Comparison of ENCODE assay signal across 8 cellular contexts in the genomic region with DNA sequence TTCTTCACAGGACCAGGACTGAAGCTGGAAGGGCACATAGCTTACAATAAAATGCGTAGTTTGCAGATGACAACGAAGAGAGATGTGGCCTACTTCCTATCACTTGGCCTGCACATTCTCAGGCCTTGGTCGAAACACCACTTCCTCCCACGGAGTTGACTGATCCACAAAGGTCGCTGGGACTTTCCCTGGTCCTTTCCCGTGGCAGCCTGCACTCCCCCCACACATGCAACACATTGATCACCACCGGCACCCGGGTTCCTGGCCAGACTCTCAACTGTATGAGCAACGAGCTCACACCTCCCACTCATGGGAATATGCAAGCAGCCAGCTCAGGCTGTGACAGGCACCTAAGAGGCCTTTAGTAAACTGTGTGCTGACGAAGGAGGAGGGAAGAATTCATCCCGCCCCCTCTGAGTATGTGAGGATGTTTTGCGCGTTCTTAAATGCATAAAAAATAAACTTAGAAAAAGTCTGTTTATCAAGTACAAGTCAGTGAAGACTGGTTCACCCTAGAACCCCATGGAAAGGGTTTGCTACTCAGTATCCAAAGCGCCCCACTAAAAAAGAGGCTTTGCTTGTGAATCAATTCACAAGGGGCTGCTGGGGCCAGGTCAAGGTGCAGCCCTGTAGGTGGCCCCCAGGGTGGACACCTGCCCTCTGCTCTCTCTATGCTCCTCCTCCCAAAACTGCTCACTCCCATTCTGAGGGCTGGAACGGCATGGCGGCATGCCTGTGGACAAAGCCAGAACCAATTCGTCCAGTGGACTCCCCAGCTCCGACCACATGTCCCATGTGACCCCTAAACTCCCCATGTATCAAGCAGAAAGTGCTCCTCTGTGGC.
A peak's percentile ranks its signal among the peaks of the same experiment; 100 is the strongest.
DNase-seq lines count a peak whose midpoint lies in the region; ATAC-seq lines count a peak whose summit lies in the region.

No MANE protein-coding gene starts in this region.

- peak; percentile 72 for DNase-seq in activated CD4-positive, alpha-beta memory T cell treated with anti-CD3 and anti-CD28 coated beads, Interleukin-2, amount 10 ng/mL, durations not matched to agents 7 days and 5 days
- DNase-seq in germinal center (ENCODE audit: low spot score) (peak; percentile 26), SIG-M5 (lab: John Stamatoyannopoulos, UW) (no peak), NCI-H524 (lab: John Stamatoyannopoulos, UW) (no peak), NCI-H748 treated with DMSO at 0.1 percent for 48 hours (lab: John Stamatoyannopoulos, UW) (no peak)
- peak; percentile 73 for DNase-seq in stimulated activated CD8-positive, alpha-beta memory T cell treated with anti-CD3 and anti-CD28 coated beads, Interleukin-7, amount 100 ng/mL, for 24 hours (ENCODE audit: low read depth)

- ATAC-seq in GM18909 (IDR thresholded peaks at IDR 0.05; ENCODE audit: poor library complexity, unreplicated experiment), result peak; percentile 95
- peak; percentile 97 for ATAC-seq in HG03095 (IDR thresholded peaks at IDR 0.05; ENCODE audit: unreplicated experiment)

- POLR2A ChIA-PET in activated CD4-positive, alpha-beta memory T cell treated with anti-CD3 and anti-CD28 coated beads, Interleukin-2, amount 10 ng/mL, durations not matched to agents 7 days and 5 days (lab: Charles Lee), result interaction anchor here (0.8 to 1.8 kb wide), 4 partner anchors 14 to 154 kb away, joined by 3 to 5 read pairs (median 4); a partner anchor contains a TSS

- peak overlapping the region; percentile 98 for H3K27ac Mint-ChIP-seq in activated CD4-positive, alpha-beta memory T cell treated with anti-CD3 and anti-CD28 coated beads, Interleukin-2, amount 10 ng/mL, durations not matched to agents 7 days and 5 days

- peaks cover 31% of the 10 kb centered on the region for H3K4me1 Mint-ChIP-seq in activated CD4-positive, alpha-beta memory T cell treated with anti-CD3 and anti-CD28 coated beads, Interleukin-2, amount 10 ng/mL, durations not matched to agents 7 days and 5 days

- peaks cover 11% of the 10 kb centered on the region for H3K9me3 Mint-ChIP-seq in activated CD4-positive, alpha-beta memory T cell treated with anti-CD3 and anti-CD28 coated beads, Interleukin-2, amount 10 ng/mL, durations not matched to agents 7 days and 5 days

- H3K36me3 Mint-ChIP-seq in activated CD4-positive, alpha-beta memory T cell treated with anti-CD3 and anti-CD28 coated beads, Interleukin-2, amount 10 ng/mL, durations not matched to agents 7 days and 5 days (ENCODE audit: low read depth), result peaks cover 28% of the 10 kb centered on the region

- no peak overlapping the region for H3K4me3 Mint-ChIP-seq in activated CD4-positive, alpha-beta memory T cell treated with anti-CD3 and anti-CD28 coated beads, Interleukin-2, amount 10 ng/mL, durations not matched to agents 7 days and 5 days

- H3K27me3 Mint-ChIP-seq in activated CD4-positive, alpha-beta memory T cell treated with anti-CD3 and anti-CD28 coated beads, Interleukin-2, amount 10 ng/mL, durations not matched to agents 7 days and 5 days, result no peaks in the 10 kb centered on the region

- CTCF ChIA-PET in activated CD4-positive, alpha-beta memory T cell treated with anti-CD3 and anti-CD28 coated beads, Interleukin-2, amount 10 ng/mL, durations not matched to agents 7 days and 5 days (lab: Charles Lee), result interaction anchor here (1.2 kb wide), 1 partner anchor 80 kb away, joined by 3 read pairs; no protein-coding TSS in a partner anchor

Comparison
In these comparisons a context has a peak if more than half of its experiments do, and no peak if none do; other contexts are left out.
1. DNase-seq: peak in activated CD4-positive, alpha-beta memory T cell treated with anti-CD3 and anti-CD28 coated beads, Interleukin-2, amount 10 ng/mL, durations not matched to agents 7 days and 5 days (single experiment), germinal center (single experiment) and stimulated activated CD8-positive, alpha-beta memory T cell treated with anti-CD3 and anti-CD28 coated beads, Interleukin-7, amount 100 ng/mL, for 24 hours (single experiment); none in SIG-M5 (single experiment), NCI-H524 (0 of 2) and NCI-H748 treated with DMSO at 0.1 percent for 48 hours (single experiment).